Comparison of ENCODE assay signal across 13 cellular contexts in genomic region chr14:56810341-56810740, GRCh38. TPM values are rescaled to one million over a fixed set of nuclear protein-coding genes. Genes with fewer than 3 reads are reported as not detected.
DNase-seq lines count a peak whose midpoint lies in the region; ATAC-seq, FAIRE-seq and TF ChIP-seq lines count a peak whose summit lies in the region.
"Had no signal": no experiment of that assay in that cellular context is flagged by ENCODE, and none has a peak within 500 bp of the region (broad histone marks: within the 10 kb centered on the region; RNA-seq: fewer than 3 reads in every experiment).

Gene OTX2, minus strand, starts transcription at chr14:56810479. Its CDS starts 5,023 bp downstream, at chr14:56805456.

- H3K36me3 Mint-ChIP-seq in CD4-positive, alpha-beta T cell (ENCODE audit: low read depth): no peaks in the 10 kb centered on the region
- H3K36me3 Mint-ChIP-seq in H9 (ENCODE audit: insufficient read depth in 1 of 3, low read depth in 3 of 3) (peaks cover 0 to 27% (median 14%) of the 10 kb centered on the region in 3 experiments; a peak in 4 of 7 replicates), astrocyte (ENCODE audit: low read depth, unreplicated experiment) (peaks cover 9% of the 10 kb centered on the region), naive B cell (peaks cover 0 to 21% of the 10 kb centered on the region in 2 donors)

- H3K4me1 ChIP-seq in H9 (ENCODE audit: insufficient read depth, low read length) (peaks cover 9% of the 10 kb centered on the region), astrocyte (ENCODE audit: insufficient read depth, low read length) (no peaks in the 10 kb centered on the region)

- H3K23ac ChIP-seq in H9 (ENCODE audit: insufficient read length, low read depth, low read length): no peak within 1 kb of the TSS

- WGBS in H9 (ENCODE audit: extremely low coverage, insufficient read length, low lambda C conversion rate): no CpG with 5 or more reads among the region's 12 CpGs

- DNase-seq in CD4-positive, alpha-beta T cell: no peak
- DNase-seq in H9: no peak
- DNase-seq in astrocyte (ENCODE audit: low read depth): no peak
- no peak for DNase-seq in naive B cell
- DNase-seq in dedifferentiated amniotic fluid mesenchymal stem cell (ENCODE audit: extremely low spot score): no peak
- DNase-seq in HT-29 (ENCODE audit: low spot score): no peak
- no peak for DNase-seq in urothelium cell line (ENCODE audit: low spot score)
- DNase-seq: activated effector memory CD4-positive, alpha-beta T cell treated with Interleukin-2 at 50 U/mL for 16 hours; occipital lobe; RPMI8226 had no signal

- FAIRE-seq in astrocyte (lab: Jason Lieb, UNC) (no peak), urothelium cell line (lab: Jason Lieb, UNC) (no peak)
- FAIRE-seq: colon had no signal

- no peak for TF ChIP-seq CTCF in CD4-positive, alpha-beta T cell (IDR thresholded peaks at IDR 0.05)
- TF ChIP-seq CTCF in H9 (conservative IDR thresholded peaks at IDR 0.05): no peak
- TF ChIP-seq CTCF in astrocyte (IDR thresholded peaks at IDR 0.05; ENCODE audit: insufficient read depth, low read depth, low read length): no peak

- no peak within 1 kb of the TSS for H3K4ac ChIP-seq in H9 (ENCODE audit: low read depth, low read length)

- no peaks in the 10 kb centered on the region for H3K79me2 ChIP-seq in H9 (ENCODE audit: insufficient read depth, low read length)
- peaks cover 7% of the 10 kb centered on the region for H3K79me2 ChIP-seq in astrocyte (ENCODE audit: insufficient read depth, low read length)

- no peaks in the 10 kb centered on the region for H3K36me3 ChIP-seq in astrocyte (ENCODE audit: insufficient read depth, low read length)
- H3K36me3 ChIP-seq: BLaER1 treated with 17β-estradiol and CSF1 and Interleukin-3, amounts not matched to agents 10 nM and 100 nM had no signal

- CTCF ChIA-PET in CD4-positive, alpha-beta T cell (lab: Charles Lee): no interaction called here

- peak within 1 kb of the TSS; percentile 42 for H3K4me3 ChIP-seq in astrocyte (ENCODE audit: insufficient read depth, low read depth, low read length)
- H3K4me3 ChIP-seq: BLaER1 treated with 17β-estradiol and CSF1 and Interleukin-3, amounts not matched to agents 10 nM and 100 nM had no signal

- peaks cover 37% of the 10 kb centered on the region for H3K4me1 Mint-ChIP-seq in CD4-positive, alpha-beta T cell (ENCODE audit: low read depth)
- peaks cover 62 to 73% of the 10 kb centered on the region in 2 experiments for H3K4me1 Mint-ChIP-seq in H9
- H3K4me1 Mint-ChIP-seq in astrocyte (ENCODE audit: low read depth, unreplicated experiment): no peaks in the 10 kb centered on the region
- peaks cover 11 to 22% (median 11%) of the 10 kb centered on the region in 3 donors for H3K4me1 Mint-ChIP-seq in naive B cell

- H3K9me3 ChIP-seq in CD4-positive, alpha-beta T cell (ENCODE audit: control insufficient read depth, low read length): peaks cover under 1% of the 10 kb centered on the region
- H3K9me3 ChIP-seq in H9 (ENCODE audit: control insufficient read depth, low read depth, low read length): no peaks in the 10 kb centered on the region
- no peaks in the 10 kb centered on the region for H3K9me3 ChIP-seq in astrocyte (ENCODE audit: insufficient read depth, low read depth, low read length)

- H3K9me3 Mint-ChIP-seq in CD4-positive, alpha-beta T cell: peaks cover 6% of the 10 kb centered on the region
- H3K9me3 Mint-ChIP-seq in H9 (peaks cover 0 to 6% of the 10 kb centered on the region in 2 experiments; a peak in 1 of 5 replicates), astrocyte (ENCODE audit: unreplicated experiment) (peaks cover 21% of the 10 kb centered on the region), naive B cell (peaks cover 0 to 26% (median 22%) of the 10 kb centered on the region in 7 donors)

- H3K79me1 ChIP-seq in H9 (ENCODE audit: insufficient read depth, low read depth, low read length, poor library complexity, severe bottlenecking): no peaks in the 10 kb centered on the region

- H2BK20ac ChIP-seq in H9 (ENCODE audit: low read depth, low read length, poor library complexity, severe bottlenecking): no peak within 1 kb of the TSS

- no peak within 1 kb of the TSS for H2BK5ac ChIP-seq in H9 (ENCODE audit: insufficient read length, low read length)

- no peak within 1 kb of the TSS for H4K8ac ChIP-seq in H9 (replicated peaks; ENCODE audit: insufficient read length, low read depth, low read length)

- peaks cover 85% of the 10 kb centered on the region for H3K27me3 Mint-ChIP-seq in CD4-positive, alpha-beta T cell
- peaks cover 70% of the 10 kb centered on the region for H3K27me3 Mint-ChIP-seq in H9 (ENCODE audit: low read depth)
- H3K27me3 Mint-ChIP-seq in astrocyte (ENCODE audit: low read depth, unreplicated experiment): peaks cover 81% of the 10 kb centered on the region
- peaks cover 73 to 88% (median 85%) of the 10 kb centered on the region in 3 donors for H3K27me3 Mint-ChIP-seq in naive B cell

- ATAC-seq in CD4-positive, alpha-beta T cell (ENCODE audit: poor library complexity): no peak
- ATAC-seq in naive B cell (ENCODE audit: low read depth in 2 of 2) (no peak), HG03520 (IDR thresholded peaks at IDR 0.05; ENCODE audit: unreplicated experiment) (no peak)

- intact Hi-C loops in CD4-positive, alpha-beta T cell (cut with DNase I, micrococcal nuclease): no loop called here

- H3T11ph ChIP-seq in H9 (ENCODE audit: low read length): no peak within 1 kb of the TSS

- no peak within 1 kb of the TSS for H2BK12ac ChIP-seq in H9 (ENCODE audit: insufficient read length, low read depth, low read length)

- H3K56ac ChIP-seq in H9 (ENCODE audit: insufficient read length, low read depth, low read length): no peak within 1 kb of the TSS

- no peak within 1 kb of the TSS for H4K5ac ChIP-seq in H9 (ENCODE audit: insufficient read length, low read depth, low read length)

- peak within 1 kb of the TSS; percentile 16 for H3K4me3 Mint-ChIP-seq in CD4-positive, alpha-beta T cell
- H3K4me3 Mint-ChIP-seq in H9: peak within 1 kb of the TSS; percentile 85 to 97
- H3K4me3 Mint-ChIP-seq in astrocyte (ENCODE audit: unreplicated experiment): peak within 1 kb of the TSS; percentile 79
- H3K4me3 Mint-ChIP-seq in naive B cell: peak within 1 kb of the TSS; percentile 9 to 75 (median 34)

- no peak within 1 kb of the TSS for H4K91ac ChIP-seq in H9 (ENCODE audit: insufficient read length, low read depth, low read length)

- H2AK5ac ChIP-seq in H9 (ENCODE audit: insufficient read length, low read length): no peak within 1 kb of the TSS

- H3K4me2 ChIP-seq in H9 (ENCODE audit: insufficient read depth, insufficient read length, low read length) (peak within 1 kb of the TSS; percentile 92), astrocyte (ENCODE audit: low read length) (peak within 1 kb of the TSS; percentile 78)
- H3K4me2 ChIP-seq: BLaER1 treated with 17β-estradiol and CSF1 and Interleukin-3, amounts not matched to agents 10 nM and 100 nM had no signal

- H4K20me1 ChIP-seq in H9 (ENCODE audit: control insufficient read depth, insufficient read depth, insufficient read length): no peaks in the 10 kb centered on the region
- H4K20me1 ChIP-seq in astrocyte (ENCODE audit: insufficient read depth, low read length): no peaks in the 10 kb centered on the region

- POLR2A ChIA-PET in CD4-positive, alpha-beta T cell (lab: Charles Lee): no interaction called here

- H2AFZ ChIP-seq in H9 (ENCODE audit: low read length) (no peak within 1 kb of the TSS), astrocyte (ENCODE audit: low read depth, low read length) (no peak within 1 kb of the TSS)

- no peak within 1 kb of the TSS for H3K27ac ChIP-seq in CD4-positive, alpha-beta T cell (ENCODE audit: low read depth, low read length)
- H3K27ac ChIP-seq in H9 (ENCODE audit: insufficient read length, low read depth, low read length): no peak within 1 kb of the TSS
- H3K27ac ChIP-seq in astrocyte (ENCODE audit: low read depth, low read length): peak within 1 kb of the TSS; percentile 38
- H3K27ac ChIP-seq: BLaER1 treated with 17β-estradiol and CSF1 and Interleukin-3, amounts not matched to agents 10 nM and 100 nM had no signal

- no peak within 1 kb of the TSS for H3K14ac ChIP-seq in H9 (ENCODE audit: insufficient read depth, low read length)

- no peak within 1 kb of the TSS for H3K18ac ChIP-seq in H9 (ENCODE audit: insufficient read length, low read depth, low read length)

- no peak within 1 kb of the TSS for H3K27ac Mint-ChIP-seq in CD4-positive, alpha-beta T cell
- H3K27ac Mint-ChIP-seq in H9: peak within 1 kb of the TSS; percentile 86 to 95 (median 93)
- H3K27ac Mint-ChIP-seq in astrocyte (ENCODE audit: unreplicated experiment): peak within 1 kb of the TSS; percentile 75
- peak within 1 kb of the TSS in 3 of 6 donors; percentile 48 to 89 (median 79) for H3K27ac Mint-ChIP-seq in naive B cell

- H3K9ac ChIP-seq in H9 (ENCODE audit: extremely low read depth, insufficient read length, low read length): no peak within 1 kb of the TSS
- peak within 1 kb of the TSS; percentile 70 for H3K9ac ChIP-seq in astrocyte (ENCODE audit: low read length)
- H3K9ac ChIP-seq: BLaER1 treated with 17β-estradiol and CSF1 and Interleukin-3, amounts not matched to agents 10 nM and 100 nM had no signal

- H2BK15ac ChIP-seq in H9 (ENCODE audit: low read depth, low read length): no peak within 1 kb of the TSS

- H2BK120ac ChIP-seq in H9 (ENCODE audit: low read depth, low read length, poor library complexity, severe bottlenecking): no peak within 1 kb of the TSS

- H3K27me3 ChIP-seq in CD4-positive, alpha-beta T cell (ENCODE audit: control insufficient read depth, insufficient read depth, low read length): peaks cover 95% of the 10 kb centered on the region
- H3K27me3 ChIP-seq in H9 (ENCODE audit: insufficient read depth, low read length): peaks cover 63% of the 10 kb centered on the region
- H3K27me3 ChIP-seq in astrocyte (ENCODE audit: insufficient read depth, low read length): peaks cover 85% of the 10 kb centered on the region

- peaks cover 52% of the 10 kb centered on the region for H3K23me2 ChIP-seq in H9 (ENCODE audit: insufficient read length, low read depth, low read length, poor library complexity, severe bottlenecking)

RNA-seq across cellular contexts. Expression of gene OTX2, which starts in this region (rescaled TPM):
- total RNA-seq in CD4-positive, alpha-beta T cell: not detected
- 193 and 195 TPM in 2 replicates for total RNA-seq in H9 (2021)
- 2.3 and 8.2 TPM in 2 replicates for total RNA-seq in astrocyte
- polyA plus RNA-seq in naive B cell (ENCODE audit: low read depth in 6 of 6): not detected
- total RNA-seq in HT-29 (2014; rRNA removed; shearing (Covaris generic)): not detected in 2 replicates
- total RNA-seq: occipital lobe had no signal

Comparison
In these comparisons a context has a peak if more than half of its experiments do, and no peak if none do; other contexts are left out.
1. RNA of gene OTX2 (total RNA-seq): 193 to 195 TPM in H9; 2.3 to 8.2 TPM in astrocyte, not detected in CD4-positive, alpha-beta T cell and not detected in HT-29; every median in the first group is over 10 times any median in the second.
2. H3K4me3 Mint-ChIP-seq: peak in every context shown above with its lines; median percentile 91 in H9; 79 in astrocyte; 34 in naive B cell; 16 in CD4-positive, alpha-beta T cell.